In the genomic region with DNA sequence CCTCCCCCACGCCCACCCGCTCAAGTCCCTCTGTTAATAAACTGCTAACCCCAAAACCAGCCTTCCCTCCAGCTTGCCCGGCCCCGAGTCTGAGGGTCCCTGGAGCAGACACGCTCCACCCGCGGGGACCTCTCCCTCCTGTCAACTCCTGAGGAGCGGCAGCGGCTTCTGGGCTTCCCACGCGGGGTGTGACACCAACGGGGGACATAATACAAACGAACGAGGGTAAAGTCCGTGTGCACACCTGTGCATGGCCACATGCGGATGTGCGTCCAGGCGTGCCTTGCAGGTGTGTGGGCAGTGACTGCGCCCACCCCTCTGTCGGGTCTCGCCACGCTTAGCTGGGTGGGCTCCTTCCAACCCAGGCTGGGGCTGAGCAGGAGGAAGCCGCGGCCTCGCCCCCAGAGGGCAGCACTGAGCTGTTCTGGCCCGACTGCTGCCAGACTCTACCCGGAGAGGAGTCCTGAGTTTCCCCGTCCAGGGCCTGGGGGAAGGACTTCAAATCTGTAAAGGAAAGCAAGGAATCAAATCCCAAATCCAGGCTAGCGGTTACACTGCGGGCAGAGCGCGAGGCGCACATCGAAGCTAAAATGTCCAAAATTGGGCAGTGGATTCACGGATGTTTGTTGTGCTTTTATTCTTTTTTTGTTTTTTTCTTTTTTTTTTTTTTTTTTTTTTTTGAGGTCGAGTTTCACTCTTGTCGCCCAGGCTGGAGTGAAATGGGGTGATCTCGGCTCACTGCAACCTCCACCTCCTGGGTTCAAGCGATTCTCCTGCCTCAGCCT, we compare ENCODE assay signal across 8 cellular contexts. TPM values are rescaled to one million over a fixed set of nuclear protein-coding genes. Genes with fewer than 3 reads are reported as not detected.
DNase-seq lines count a peak whose midpoint lies in the region; ATAC-seq, FAIRE-seq and TF ChIP-seq lines count a peak whose summit lies in the region.

No MANE protein-coding gene starts in this region.

- peak; percentile 78 for TF ChIP-seq CTCF in endothelial cell (IDR thresholded peaks at IDR 0.05; ENCODE audit: unreplicated experiment)

- H3K27ac Mint-ChIP-seq in endothelial cell (ENCODE audit: unreplicated experiment) = no peak overlapping the region

- no peaks in the 10 kb centered on the region for H3K9me3 Mint-ChIP-seq in endothelial cell (ENCODE audit: unreplicated experiment)

- no peak overlapping the region for H3K4me3 Mint-ChIP-seq in endothelial cell (ENCODE audit: unreplicated experiment)

- H3K27me3 Mint-ChIP-seq in endothelial cell (ENCODE audit: unreplicated experiment) = peaks cover 2% of the 10 kb centered on the region

- H3K36me3 Mint-ChIP-seq in endothelial cell (ENCODE audit: low read depth, unreplicated experiment) = no peaks in the 10 kb centered on the region

- H3K27ac ChIP-seq in mesodermal cell (ENCODE audit: low read depth, low read length, severe bottlenecking) = no peak overlapping the region

- ATAC-seq in HG02938 (IDR thresholded peaks at IDR 0.05; ENCODE audit: unreplicated experiment) = no peak

- H3K4me1 ChIP-seq in ES-I3 (ENCODE audit: insufficient read depth, low read length) (peaks cover 5% of the 10 kb centered on the region; the same call in 1 of the 2 replicates), mesodermal cell (ENCODE audit: control insufficient read depth, insufficient read depth, low read length, poor library complexity, severe bottlenecking) (peaks cover 4% of the 10 kb centered on the region)

- peak; percentile 95 for DNase-seq in HTR-8/SVneo (ENCODE audit: insufficient read length, low spot score)
- DNase-seq in NOMO-1 treated with DMSO at 0.1 percent for 48 hours (lab: John Stamatoyannopoulos, UW; ENCODE audit: unreplicated experiment) = peak; percentile 60
- DNase-seq in activated CD8-positive, alpha-beta memory T cell treated with anti-CD3 and anti-CD28 coated beads, Interleukin-2, amount 50 U/mL, for 24 hours (ENCODE audit: extremely low read depth) = peak; percentile 47
- peak; percentile 95 for DNase-seq in endothelial cell (ENCODE audit: low spot score)
- peak; percentile 78 for DNase-seq in stimulated activated CD8-positive, alpha-beta memory T cell treated with anti-CD3 and anti-CD28 coated beads, Interleukin-15, amount 100 ng/mL, for 1 hour (ENCODE audit: low read depth)

- peak overlapping the region; percentile 24 for H3K4me3 ChIP-seq in mesodermal cell (ENCODE audit: extremely low read depth, insufficient read depth, low read length, poor library complexity, severe bottlenecking)

- H3K9me3 ChIP-seq in ES-I3 (ENCODE audit: control insufficient read depth, insufficient read depth, low read length) (no peaks in the 10 kb centered on the region), mesodermal cell (ENCODE audit: control insufficient read depth, low read length) (no peaks in the 10 kb centered on the region)

- H3K4me1 Mint-ChIP-seq in endothelial cell (ENCODE audit: unreplicated experiment) = peaks cover 10% of the 10 kb centered on the region

- FAIRE-seq in HTR-8/SVneo (lab: Jason Lieb, UNC) = peak; percentile 88

- 5 to 8% methylated on average over 26 to 34 of the region's 39 CpGs for WGBS in mesodermal cell (ENCODE audit: insufficient coverage in 2 of 2), 2 experiments

- no peaks in the 10 kb centered on the region for H3K36me3 ChIP-seq in ES-I3 (ENCODE audit: insufficient read depth, low read length)
- no peaks in the 10 kb centered on the region for H3K36me3 ChIP-seq in mesodermal cell (ENCODE audit: control insufficient read depth, insufficient read depth, low read length)

- H3K9ac ChIP-seq in ES-I3 (ENCODE audit: low read depth, low read length) = peak overlapping the region; percentile 55

RNA-seq across cellular contexts. Expression of gene KRT17, which starts 24.2 kb away (rescaled TPM):
- total RNA-seq in endothelial cell (ENCODE audit: unreplicated experiment) = not detected
- polyA plus RNA-seq in mesodermal cell (2013, experiment 1 of 2) = 0.37 TPM
- polyA plus RNA-seq in mesodermal cell (2013, experiment 2 of 2) = not detected

RNA-seq across cellular contexts. Expression of gene KRT16, which starts 36.0 kb away (rescaled TPM):
- not detected for total RNA-seq in endothelial cell (ENCODE audit: unreplicated experiment)
- polyA plus RNA-seq in mesodermal cell (2013, experiment 1 of 2) = not detected
- not detected for polyA plus RNA-seq in mesodermal cell (2013, experiment 2 of 2)

RNA-seq across cellular contexts. Expression of gene EIF1, which starts 40.1 kb away (rescaled TPM):
- total RNA-seq in endothelial cell (ENCODE audit: unreplicated experiment) = 569 TPM
- polyA plus RNA-seq in mesodermal cell (2013, experiment 1 of 2) = 985 TPM
- polyA plus RNA-seq in mesodermal cell (2013, experiment 2 of 2) = 970 TPM
